Comparison of ENCODE assay signal across 26 cellular contexts in the genomic region with DNA sequence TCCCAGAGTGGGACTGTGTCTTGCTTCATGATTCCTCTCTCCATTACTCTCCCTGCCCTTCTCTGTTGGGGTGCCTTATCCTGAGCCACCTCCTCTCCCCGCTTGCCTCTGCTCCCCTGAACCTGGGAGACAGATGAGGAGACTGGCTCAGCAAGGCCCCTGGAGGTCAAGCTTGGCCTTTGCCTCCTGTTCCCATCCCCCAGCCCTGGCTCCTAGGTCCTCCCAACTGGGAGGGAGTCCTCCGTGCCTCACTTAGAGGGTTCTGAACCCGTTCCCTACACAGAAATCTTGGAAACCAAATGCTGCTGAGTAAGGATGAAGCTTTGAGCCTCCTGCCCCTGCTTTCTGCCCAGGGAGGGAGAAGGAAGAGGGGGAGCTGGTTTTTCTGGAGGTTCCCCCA. TPM values are rescaled to one million over a fixed set of nuclear protein-coding genes. Genes with fewer than 3 reads are reported as not detected.
DNase-seq lines count a peak whose midpoint lies in the region; ATAC-seq, FAIRE-seq and TF ChIP-seq lines count a peak whose summit lies in the region.
"Had no signal": no experiment of that assay in that cellular context is flagged by ENCODE, and none has a peak within 500 bp of the region (broad histone marks: within the 10 kb centered on the region; RNA-seq: fewer than 3 reads in every experiment).

No MANE protein-coding gene starts in this region.

- H3K36me3 ChIP-seq in H7 (replicated peaks; ENCODE audit: control insufficient read depth, insufficient read depth, low read length): peaks cover 11% of the 10 kb centered on the region
- H3K36me3 ChIP-seq in K562 (ENCODE audit: control insufficient read depth, insufficient read depth, low read length): peaks cover 51% of the 10 kb centered on the region; the same call in 2 of the 3 replicates
- H3K36me3 ChIP-seq in SK-N-SH (replicated peaks in 1 of 2; ENCODE audit: control insufficient read depth in 1 of 2, insufficient read depth in 2 of 2, low read length in 1 of 2): peaks cover 9 to 17% of the 10 kb centered on the region in 2 experiments

- no peaks in the 10 kb centered on the region for H3K9me2 ChIP-seq in SK-N-SH

- H3K4me3 ChIP-seq in H7 (ENCODE audit: insufficient read depth, low read depth, low read length) (no peak overlapping the region), K562 (no peak overlapping the region), SK-N-SH (ENCODE audit: low read depth in 2 of 2, low read length in 1 of 2) (no peak overlapping the region)
- H3K4me3 ChIP-seq: BLaER1, GM23248, PC-9 had no signal

- H3K27me3 ChIP-seq in H7 (ENCODE audit: control insufficient read depth, insufficient read depth, low read length) (no peaks in the 10 kb centered on the region), K562 (ENCODE audit: control insufficient read depth in 2 of 2, insufficient read depth in 2 of 2, low read length in 2 of 2) (no peaks in the 10 kb centered on the region), SK-N-SH (ENCODE audit: insufficient read depth) (no peaks in the 10 kb centered on the region)
- H3K27me3 ChIP-seq: BLaER1 had no signal

- WGBS in K562 (ENCODE audit: insufficient coverage, low coverage, missing lambda C conversion rate): 83% methylated on average over 3 of the region's 3 CpGs
- 94% methylated on average over 3 of the region's 3 CpGs for WGBS in SK-N-SH (ENCODE audit: low lambda C conversion rate)

- intact Hi-C loops in K562 (cut with micrococcal nuclease): no loop called here

- no peak overlapping the region for H3K27ac ChIP-seq in K562 (ENCODE audit: extremely low read depth, low read depth, low read length)
- no peak overlapping the region for H3K27ac ChIP-seq in SK-N-SH (ENCODE audit: low read depth in 2 of 2, low read length in 1 of 2)
- H3K27ac ChIP-seq: 22Rv1, BLaER1, GM23248, HL-60, PC-9 had no signal

- in situ Hi-C loops in K562 (cut with MboI): no loop called here

- no peak for DNase-seq in activated CD4-positive, alpha-beta T cell treated with anti-CD3 and anti-CD28 coated beads, Interleukin-2, amount 10 ng/mL, durations not matched to agents 7 days and 5 days
- no peak for DNase-seq in activated CD4-positive, alpha-beta T cell treated with anti-CD3 and anti-CD28 coated beads, Interleukin-2, amount 50 U/mL, for 1 hour
- peak; percentile 35 for DNase-seq in H7
- DNase-seq in K562 (ENCODE audit: extremely low read depth in 1 of 4, low spot score in 3 of 4): no peak
- no peak for DNase-seq in nephron progenitor cell
- DNase-seq in SK-N-SH: no peak
- no peak for DNase-seq in foreskin melanocyte
- DNase-seq: ACHN; CD4-positive, alpha-beta T cell; COR-L47; DMS79; GM23248; HCEC 1CT; KG1; NCI-H1105; NCI-H2029 treated with DMSO at 0.1 percent for 48 hours; NCI-H226; NCI-H510A treated with DMSO at 0.1 percent for 48 hours; NCI-H748 treated with DMSO at 0.1 percent for 48 hours; PC-9; RPMI8226; SIG-M5 had no signal

- H4K20me1 ChIP-seq in K562 (replicated peaks; ENCODE audit: control insufficient read depth, insufficient read depth, low read length) (no peaks in the 10 kb centered on the region), SK-N-SH (ENCODE audit: insufficient read depth) (no peaks in the 10 kb centered on the region)

- no peak for TF ChIP-seq RAD21 in K562 (CRISPR knock-in tag; conservative IDR thresholded peaks at IDR 0.05 in 1 of 2, IDR thresholded peaks at IDR 0.05 in 1 of 2)
- TF ChIP-seq RAD21 in SK-N-SH (IDR thresholded peaks at IDR 0.05; ENCODE audit: low read length): no peak

- H3K27me3 Mint-ChIP-seq in activated CD4-positive, alpha-beta T cell treated with anti-CD3 and anti-CD28 coated beads, Interleukin-2, amount 10 ng/mL, durations not matched to agents 7 days and 5 days: no peaks in the 10 kb centered on the region
- no peaks in the 10 kb centered on the region for H3K27me3 Mint-ChIP-seq in nephron progenitor cell (ENCODE audit: low read depth, poor library complexity)
- H3K27me3 Mint-ChIP-seq: CD4-positive, alpha-beta T cell had no signal

- POLR2A ChIA-PET in activated CD4-positive, alpha-beta T cell treated with anti-CD3 and anti-CD28 coated beads, Interleukin-2, amount 10 ng/mL, durations not matched to agents 7 days and 5 days (lab: Charles Lee): no interaction called here
- POLR2A ChIA-PET in K562 (lab: Yijun Ruan, JAX): interaction anchor here (0.7 to 2.3 kb wide), 3 partner anchors 10 to 404 kb away, joined by 3 to 21 read pairs (median 12); a partner anchor contains a TSS
- POLR2A ChIA-PET in SK-N-SH (lab: Yijun Ruan, JAX): no interaction called here

- peak overlapping the region; percentile 62 for H3K27ac Mint-ChIP-seq in activated CD4-positive, alpha-beta T cell treated with anti-CD3 and anti-CD28 coated beads, Interleukin-2, amount 10 ng/mL, durations not matched to agents 7 days and 5 days
- H3K27ac Mint-ChIP-seq in nephron progenitor cell: peak overlapping the region; percentile 44
- H3K27ac Mint-ChIP-seq: CD4-positive, alpha-beta T cell had no signal

- TF ChIP-seq EP300 in K562 (IDR thresholded peaks at IDR 0.05; ENCODE audit: low read length) (no peak), SK-N-SH (IDR thresholded peaks at IDR 0.05; ENCODE audit: borderline replicate concordance in 1 of 2, low read depth in 1 of 2, low read length in 1 of 2) (no peak)

- H3K4me3 Mint-ChIP-seq in activated CD4-positive, alpha-beta T cell treated with anti-CD3 and anti-CD28 coated beads, Interleukin-2, amount 10 ng/mL, durations not matched to agents 7 days and 5 days: no peak overlapping the region
- H3K4me3 Mint-ChIP-seq in nephron progenitor cell: no peak overlapping the region
- H3K4me3 Mint-ChIP-seq: CD4-positive, alpha-beta T cell had no signal

- H3K9ac ChIP-seq in K562 (ENCODE audit: insufficient read depth in 1 of 2, low read depth in 2 of 2, low read length in 2 of 2) (no peak overlapping the region), SK-N-SH (no peak overlapping the region)
- H3K9ac ChIP-seq: BLaER1, GM23248 had no signal

- CTCF ChIA-PET in activated CD4-positive, alpha-beta T cell treated with anti-CD3 and anti-CD28 coated beads, Interleukin-2, amount 10 ng/mL, durations not matched to agents 7 days and 5 days (lab: Charles Lee): interaction anchor here (0.7 to 2.4 kb wide), 3 partner anchors 10 to 124 kb away, joined by 3 to 23 read pairs (median 3); a partner anchor contains a TSS
- CTCF ChIA-PET in K562 (lab: Yijun Ruan, JAX; ENCODE audit: low intra/inter-chr PET ratio): no interaction called here
- CTCF ChIA-PET in SK-N-SH (lab: Yijun Ruan, JAX): interaction anchor here (2.4 to 2.8 kb wide), 2 partner anchors 10 to 106 kb away, joined by 5 to 11 read pairs; a partner anchor contains a TSS

- H3K4me1 Mint-ChIP-seq in activated CD4-positive, alpha-beta T cell treated with anti-CD3 and anti-CD28 coated beads, Interleukin-2, amount 10 ng/mL, durations not matched to agents 7 days and 5 days: no peaks in the 10 kb centered on the region
- no peaks in the 10 kb centered on the region for H3K4me1 Mint-ChIP-seq in nephron progenitor cell

- H3F3A ChIP-seq in SK-N-SH (replicated peaks; ENCODE audit: insufficient read depth): no peaks in the 10 kb centered on the region

- no peak for ATAC-seq in K562
- no peak for ATAC-seq in HG03571 (IDR thresholded peaks at IDR 0.05; ENCODE audit: unreplicated experiment)

- no peaks in the 10 kb centered on the region for H3K9me3 ChIP-seq in K562 (replicated peaks; ENCODE audit: control insufficient read depth, insufficient read depth, low read depth, low read length)
- no peaks in the 10 kb centered on the region for H3K9me3 ChIP-seq in SK-N-SH
- H3K9me3 ChIP-seq: BLaER1 had no signal

- H3K9me1 ChIP-seq in K562 (ENCODE audit: control insufficient read depth, insufficient read depth, low read length): no peaks in the 10 kb centered on the region

- TF ChIP-seq CTCF in K562 (IDR thresholded peaks at IDR 0.05 in 2 of 3, conservative IDR thresholded peaks at IDR 0.05 in 1 of 3; ENCODE audit: insufficient read depth in 2 of 3, low read depth in 1 of 3, low read length in 3 of 3): no peak
- TF ChIP-seq CTCF in nephron progenitor cell (IDR thresholded peaks at IDR 0.05): no peak
- no peak for TF ChIP-seq CTCF in SK-N-SH (IDR thresholded peaks at IDR 0.05)

- peaks cover 5% of the 10 kb centered on the region for H3K36me3 Mint-ChIP-seq in activated CD4-positive, alpha-beta T cell treated with anti-CD3 and anti-CD28 coated beads, Interleukin-2, amount 10 ng/mL, durations not matched to agents 7 days and 5 days (ENCODE audit: low read depth)
- H3K36me3 Mint-ChIP-seq in nephron progenitor cell (ENCODE audit: low read depth): peaks cover 16% of the 10 kb centered on the region

- no peaks in the 10 kb centered on the region for H3K9me3 Mint-ChIP-seq in activated CD4-positive, alpha-beta T cell treated with anti-CD3 and anti-CD28 coated beads, Interleukin-2, amount 10 ng/mL, durations not matched to agents 7 days and 5 days
- no peaks in the 10 kb centered on the region for H3K9me3 Mint-ChIP-seq in nephron progenitor cell
- H3K9me3 Mint-ChIP-seq: CD4-positive, alpha-beta T cell had no signal

- no peak overlapping the region for H2AFZ ChIP-seq in K562 (ENCODE audit: low read depth, low read length)
- H2AFZ ChIP-seq in SK-N-SH (ENCODE audit: low read depth): no peak overlapping the region
- H2AFZ ChIP-seq: GM23248, PC-9 had no signal

- TF ChIP-seq POLR2A in K562 (conservative IDR thresholded peaks at IDR 0.05): no peak

- H3K4me1 ChIP-seq in K562 (replicated peaks in 1 of 2; ENCODE audit: control insufficient read depth in 2 of 2, insufficient read depth in 2 of 2, low read length in 2 of 2): peaks cover 0 to 3% of the 10 kb centered on the region in 2 experiments; a peak in 3 of 5 replicates
- H3K4me1 ChIP-seq in SK-N-SH (ENCODE audit: control insufficient read depth in 1 of 2, insufficient read depth in 2 of 2, low read depth in 1 of 2, low read length in 1 of 2): no peaks in the 10 kb centered on the region
- H3K4me1 ChIP-seq: BLaER1 had no signal

- FAIRE-seq in K562 (lab: Jason Lieb, UNC): no peak

- H3K4me2 ChIP-seq in K562 (ENCODE audit: insufficient read depth, low read length) (no peak overlapping the region), SK-N-SH (no peak overlapping the region)
- H3K4me2 ChIP-seq: BLaER1, PC-9 had no signal

- no TSS peak for BruUV-seq in K562 (replicated peaks; lab: Mats Ljungman, UMichigan)

- no peaks in the 10 kb centered on the region for H3K79me2 ChIP-seq in K562 (ENCODE audit: control insufficient read depth, insufficient read depth, low read length)
- no peaks in the 10 kb centered on the region for H3K79me2 ChIP-seq in SK-N-SH (ENCODE audit: insufficient read depth)

RNA-seq across cellular contexts. Expression of a gene that starts 9.8 kb away (rescaled TPM):
- 10 to 100 TPM; 10.2 to 11.3 TPM for total RNA-seq in activated CD4-positive, alpha-beta T cell treated with anti-CD3 and anti-CD28 coated beads, Interleukin-2, amount 10 ng/mL, durations not matched to agents 7 days and 5 days
- total RNA-seq in H7 (2014; rRNA removed; shearing (Covaris generic)): 15.5 and 32.9 TPM in 2 replicates
- 4.9 and 20.6 TPM in 2 replicates for total RNA-seq in K562 (2011; cell fraction: chromatin; rRNA removed; ENCODE audit: low replicate concordance)
- 39.7 and 40.4 TPM in 2 replicates for total RNA-seq in K562 (2011; cell fraction: nucleolus; rRNA removed)
- 11.4 and 14.2 TPM in 2 replicates for total RNA-seq in K562 (2011; cell fraction: nucleoplasm; rRNA removed)
- total RNA-seq in K562 (2014; rRNA removed): 91.0 and 99.6 TPM in 2 replicates
- 6.3 and 8.8 TPM in 2 replicates for total RNA-seq in K562 (2014; rRNA removed; fragmentation: Illumina TruSeq; extraction: Trizol)
- 25.5 and 26.3 TPM in 2 replicates for total RNA-seq in K562 (2015; rRNA removed; fragmentation: Illumina TruSeq; extraction: Trizol)
- total RNA-seq in K562 (2021): 83.2 and 84.9 TPM in 2 replicates
- 30.0 and 42.1 TPM in 2 replicates for polyA plus RNA-seq in K562 (2011; rRNA removed)
- 52.4 and 156 TPM in 2 replicates for polyA plus RNA-seq in K562 (2011; cell fraction: cytosol; rRNA removed)
- polyA plus RNA-seq in K562 (2011; cell fraction: nucleus; rRNA removed): 58.2 and 77.0 TPM in 2 replicates
- polyA plus RNA-seq in K562 (2012): 34.3 and 45.7 TPM in 2 replicates
- 8.7 and 16.3 TPM in 2 replicates for polyA plus RNA-seq in K562 (2014; fragmentation: Illumina TruSeq; extraction: Trizol)
- polyA plus RNA-seq in K562 (2014; fragmentation: Nextera tagmentation; extraction: Ambion mirVana): 1 to 10 TPM; 1.2 to 3.8 TPM
- polyA plus RNA-seq in K562 (2014; rRNA removed): 77.2 and 80.2 TPM in 2 replicates
- 10.2 and 12.4 TPM in 2 replicates for polyA minus RNA-seq in K562 (2011; rRNA and poly(A)+ RNA removed)
- 23.4 and 24.1 TPM in 2 replicates for polyA minus RNA-seq in K562 (2011; cell fraction: cytosol; rRNA and poly(A)+ RNA removed)
- polyA minus RNA-seq in K562 (2011; cell fraction: nucleus; rRNA and poly(A)+ RNA removed): 16.2 and 20.6 TPM in 2 replicates
- polyA plus RNA-seq in SK-N-SH (2012; rRNA removed): 22.2 and 26.6 TPM in 2 replicates
- polyA plus RNA-seq in SK-N-SH (2012; cell fraction: cytosol; rRNA removed): 12.0 and 18.7 TPM in 2 replicates
- 13.7 and 23.5 TPM in 2 replicates for polyA plus RNA-seq in SK-N-SH (2012; cell fraction: nucleus; rRNA removed)

RNA-seq across cellular contexts. Expression of a gene that starts 21.1 kb away (rescaled TPM):
- 10 to 100 TPM; 60.5 to 75.0 TPM for total RNA-seq in activated CD4-positive, alpha-beta T cell treated with anti-CD3 and anti-CD28 coated beads, Interleukin-2, amount 10 ng/mL, durations not matched to agents 7 days and 5 days
- total RNA-seq in H7 (2014; rRNA removed; shearing (Covaris generic)): 49.0 and 70.7 TPM in 2 replicates
- 36.0 and 123 TPM in 2 replicates for total RNA-seq in K562 (2011; cell fraction: chromatin; rRNA removed; ENCODE audit: low replicate concordance)
- 67.4 and 74.2 TPM in 2 replicates for total RNA-seq in K562 (2011; cell fraction: nucleolus; rRNA removed)
- total RNA-seq in K562 (2011; cell fraction: nucleoplasm; rRNA removed): 36.3 and 47.1 TPM in 2 replicates
- total RNA-seq in K562 (2014; rRNA removed): 42.9 and 51.1 TPM in 2 replicates
- 12.1 and 20.6 TPM in 2 replicates for total RNA-seq in K562 (2014; rRNA removed; fragmentation: Illumina TruSeq; extraction: Trizol)
- total RNA-seq in K562 (2015; rRNA removed; fragmentation: Illumina TruSeq; extraction: Trizol): 29.5 and 33.6 TPM in 2 replicates
- 121 and 133 TPM in 2 replicates for total RNA-seq in K562 (2021)
- polyA plus RNA-seq in K562 (2011; rRNA removed): 50.5 and 79.2 TPM in 2 replicates
- 59.3 and 94.1 TPM in 2 replicates for polyA plus RNA-seq in K562 (2011; cell fraction: cytosol; rRNA removed)
- 201 and 270 TPM in 2 replicates for polyA plus RNA-seq in K562 (2011; cell fraction: nucleus; rRNA removed)
- 54.2 and 74.3 TPM in 2 replicates for polyA plus RNA-seq in K562 (2012)
- polyA plus RNA-seq in K562 (2014; fragmentation: Illumina TruSeq; extraction: Trizol): 37.4 and 49.5 TPM in 2 replicates
- 10 to 100 TPM; 10.6 to 13.2 TPM for polyA plus RNA-seq in K562 (2014; fragmentation: Nextera tagmentation; extraction: Ambion mirVana)
- 45.2 and 71.9 TPM in 2 replicates for polyA plus RNA-seq in K562 (2014; rRNA removed)
- polyA minus RNA-seq in K562 (2011; rRNA and poly(A)+ RNA removed): 20.6 and 27.5 TPM in 2 replicates
- 24.1 and 29.0 TPM in 2 replicates for polyA minus RNA-seq in K562 (2011; cell fraction: cytosol; rRNA and poly(A)+ RNA removed)
- polyA minus RNA-seq in K562 (2011; cell fraction: nucleus; rRNA and poly(A)+ RNA removed): 23.0 and 42.3 TPM in 2 replicates
- 43.5 and 44.2 TPM in 2 replicates for polyA plus RNA-seq in SK-N-SH (2012; rRNA removed)
- 16.0 and 25.7 TPM in 2 replicates for polyA plus RNA-seq in SK-N-SH (2012; cell fraction: cytosol; rRNA removed)
- 134 and 140 TPM in 2 replicates for polyA plus RNA-seq in SK-N-SH (2012; cell fraction: nucleus; rRNA removed)

RNA-seq across cellular contexts. Expression of a gene that starts 21.5 kb away (rescaled TPM):
- total RNA-seq in activated CD4-positive, alpha-beta T cell treated with anti-CD3 and anti-CD28 coated beads, Interleukin-2, amount 10 ng/mL, durations not matched to agents 7 days and 5 days: 10 to 100 TPM; 18.4 to 21.1 TPM
- 15.3 and 16.8 TPM in 2 replicates for total RNA-seq in H7 (2014; rRNA removed; shearing (Covaris generic))
- 18.2 and 40.1 TPM in 2 replicates for total RNA-seq in K562 (2011; cell fraction: chromatin; rRNA removed; ENCODE audit: low replicate concordance)
- 20.8 and 24.3 TPM in 2 replicates for total RNA-seq in K562 (2011; cell fraction: nucleolus; rRNA removed)
- 19.8 and 21.3 TPM in 2 replicates for total RNA-seq in K562 (2011; cell fraction: nucleoplasm; rRNA removed)
- total RNA-seq in K562 (2014; rRNA removed): 9.9 and 16.6 TPM in 2 replicates
- total RNA-seq in K562 (2014; rRNA removed; fragmentation: Illumina TruSeq; extraction: Trizol): 8.0 and 10.5 TPM in 2 replicates
- total RNA-seq in K562 (2015; rRNA removed; fragmentation: Illumina TruSeq; extraction: Trizol): 11.4 TPM in 2 replicates
- 24.4 and 27.5 TPM in 2 replicates for total RNA-seq in K562 (2021)
- 21.7 and 24.9 TPM in 2 replicates for polyA plus RNA-seq in K562 (2011; rRNA removed)
- 22.3 and 28.3 TPM in 2 replicates for polyA plus RNA-seq in K562 (2011; cell fraction: cytosol; rRNA removed)
- polyA plus RNA-seq in K562 (2011; cell fraction: nucleus; rRNA removed): 27.4 and 32.4 TPM in 2 replicates
- 22.9 and 34.5 TPM in 2 replicates for polyA plus RNA-seq in K562 (2012)
- 28.7 and 30.5 TPM in 2 replicates for polyA plus RNA-seq in K562 (2014; fragmentation: Illumina TruSeq; extraction: Trizol)
- 1 to 10 TPM; 2.3 to 3.0 TPM for polyA plus RNA-seq in K562 (2014; fragmentation: Nextera tagmentation; extraction: Ambion mirVana)
- polyA plus RNA-seq in K562 (2014; rRNA removed): 14.3 and 18.6 TPM in 2 replicates
- polyA minus RNA-seq in K562 (2011; rRNA and poly(A)+ RNA removed): 15.3 and 16.0 TPM in 2 replicates
- polyA minus RNA-seq in K562 (2011; cell fraction: cytosol; rRNA and poly(A)+ RNA removed): 6.4 and 6.9 TPM in 2 replicates
- polyA minus RNA-seq in K562 (2011; cell fraction: nucleus; rRNA and poly(A)+ RNA removed): 7.1 and 10.0 TPM in 2 replicates
- polyA plus RNA-seq in SK-N-SH (2012; rRNA removed): 19.1 and 19.7 TPM in 2 replicates
- 10.1 and 14.8 TPM in 2 replicates for polyA plus RNA-seq in SK-N-SH (2012; cell fraction: cytosol; rRNA removed)
- 26.5 and 27.7 TPM in 2 replicates for polyA plus RNA-seq in SK-N-SH (2012; cell fraction: nucleus; rRNA removed)

RNA-seq across cellular contexts. Expression of a gene that starts 36.8 kb away (rescaled TPM):
- total RNA-seq in activated CD4-positive, alpha-beta T cell treated with anti-CD3 and anti-CD28 coated beads, Interleukin-2, amount 10 ng/mL, durations not matched to agents 7 days and 5 days: 10 to 100 TPM; 21.3 TPM
- 19.6 and 31.1 TPM in 2 replicates for total RNA-seq in H7 (2014; rRNA removed; shearing (Covaris generic))
- 19.8 and 57.5 TPM in 2 replicates for total RNA-seq in K562 (2011; cell fraction: chromatin; rRNA removed; ENCODE audit: low replicate concordance)
- total RNA-seq in K562 (2011; cell fraction: nucleolus; rRNA removed): 14.3 and 15.0 TPM in 2 replicates
- 15.9 and 22.8 TPM in 2 replicates for total RNA-seq in K562 (2011; cell fraction: nucleoplasm; rRNA removed)
- total RNA-seq in K562 (2014; rRNA removed) (6.8 and 8.4 TPM in 2 replicates), K562 (2014; rRNA removed; fragmentation: Illumina TruSeq; extraction: Trizol) (2.0 and 2.3 TPM in 2 replicates), K562 (2015; rRNA removed; fragmentation: Illumina TruSeq; extraction: Trizol) (3.8 and 4.0 TPM in 2 replicates), K562 (2021) (9.7 and 10.1 TPM in 2 replicates)
- polyA plus RNA-seq in K562 (2011; rRNA removed) (6.5 and 14.3 TPM in 2 replicates), K562 (2014; fragmentation: Illumina TruSeq; extraction: Trizol) (6.2 and 8.6 TPM in 2 replicates), K562 (2014; fragmentation: Nextera tagmentation; extraction: Ambion mirVana) (under 1 TPM; 0.07 to 0.22 TPM), K562 (2014; rRNA removed) (7.1 and 10.7 TPM in 2 replicates), SK-N-SH (2012; rRNA removed) (25.4 and 30.9 TPM in 2 replicates)
- polyA plus RNA-seq in K562 (2011; cell fraction: cytosol; rRNA removed): 19.3 and 30.6 TPM in 2 replicates
- 21.7 and 29.5 TPM in 2 replicates for polyA plus RNA-seq in K562 (2011; cell fraction: nucleus; rRNA removed)
- 8.3 and 21.2 TPM in 2 replicates for polyA plus RNA-seq in K562 (2012)
- 5.8 and 6.2 TPM in 2 replicates for polyA minus RNA-seq in K562 (2011; rRNA and poly(A)+ RNA removed)
- polyA minus RNA-seq in K562 (2011; cell fraction: cytosol; rRNA and poly(A)+ RNA removed): 8.0 and 10.1 TPM in 2 replicates
- 6.7 and 9.1 TPM in 2 replicates for polyA minus RNA-seq in K562 (2011; cell fraction: nucleus; rRNA and poly(A)+ RNA removed)
- polyA plus RNA-seq in SK-N-SH (2012; cell fraction: cytosol; rRNA removed): 12.0 and 17.2 TPM in 2 replicates
- polyA plus RNA-seq in SK-N-SH (2012; cell fraction: nucleus; rRNA removed): 46.9 and 78.6 TPM in 2 replicates
